Comparison of ENCODE assay signal across 26 cellular contexts in the genomic region with DNA sequence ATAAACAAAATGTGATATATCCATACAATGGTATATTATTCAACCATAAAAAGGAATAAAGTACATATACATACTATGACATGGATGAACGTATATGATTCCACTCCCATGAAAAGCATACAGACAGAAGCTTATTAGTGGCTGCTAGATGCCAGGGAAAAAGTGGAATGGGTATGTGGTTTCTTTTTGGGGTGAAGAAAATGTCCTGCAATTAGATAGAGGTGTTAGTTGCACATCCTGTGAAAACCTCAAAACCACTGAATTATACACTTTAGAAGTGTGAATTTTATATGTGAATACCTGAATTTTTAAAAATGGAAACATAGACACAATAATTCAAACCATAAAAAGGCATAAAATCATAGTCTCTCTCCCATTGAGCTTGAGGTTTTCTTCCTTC.
"Had no signal": no experiment of that assay in that cellular context is flagged by ENCODE, and none has a peak within 500 bp of the region (broad histone marks: within the 10 kb centered on the region; RNA-seq: fewer than 3 reads in every experiment).

No MANE protein-coding gene starts in this region.

- DNase-seq: activated B cell treated with CpG ODN at 0.5 μM for 24 hours; activated CD4-positive, alpha-beta T cell treated with anti-CD3 and anti-CD28 coated beads for 1 hour; activated CD4-positive, alpha-beta T cell treated with anti-CD3 and anti-CD28 coated beads, Interleukin-2, amount 10 ng/mL, durations not matched to agents 24 days and 14 days; activated CD4-positive, alpha-beta T cell treated with anti-CD3 and anti-CD28 coated beads, Interleukin-2, amount 50 U/mL, for 48 hours; activated gamma-delta T cell; activated naive CD4-positive, alpha-beta T cell treated with anti-CD3 and anti-CD28 coated beads for 36 hours; activated naive CD8-positive, alpha-beta T cell treated with anti-CD3 and anti-CD28 coated beads, Interleukin-2, amount 10 ng/mL, durations not matched to agents 7 days and 5 days; activated T-cell treated with anti-CD3 and anti-CD28 coated beads for 4 hours; activated T-cell treated with anti-CD3 and anti-CD28 coated beads, Interleukin-2, amount 50 U/mL, for 48 hours; anterior cingulate cortex; Karpas-422; NCI-H1092; NCI-H1417; NCI-H1694 treated with DMSO at 0.1 percent for 48 hours; NCI-H2029 treated with DMSO at 0.1 percent for 48 hours; NCI-H345; NCI-H510A; NCI-H526 treated with DMSO at 0.1 percent for 48 hours; PC-9; SHP77 treated with DMSO at 0.1 percent for 48 hours; T-cell; T1000 had no signal

- ATAC-seq: activated T-helper 17 cell treated with anti-CD3 and anti-CD28 coated beads, Interleukin-2, amount 50 U/mL, for 72 hours; K562 had no signal

- H3K27ac ChIP-seq: adrenal gland, PC-9 had no signal

- FAIRE-seq: K562, TTC549 had no signal

- H3K9me3 Mint-ChIP-seq: activated B cell treated with CpG ODN at 0.5 μM for 24 hours; activated CD4-positive, alpha-beta T cell treated with anti-CD3 and anti-CD28 coated beads, Interleukin-2, amount 10 ng/mL, durations not matched to agents 24 days and 14 days; activated naive CD4-positive, alpha-beta T cell treated with anti-CD3 and anti-CD28 coated beads for 36 hours; activated T-helper 17 cell treated with anti-CD3 and anti-CD28 coated beads, Interleukin-2, amount 50 U/mL, for 72 hours had no signal

- H3K9me3 ChIP-seq: adrenal gland had no signal

- H3K27ac Mint-ChIP-seq: activated B cell treated with CpG ODN at 0.5 μM for 24 hours; activated CD4-positive, alpha-beta T cell treated with anti-CD3 and anti-CD28 coated beads, Interleukin-2, amount 10 ng/mL, durations not matched to agents 24 days and 14 days; activated naive CD4-positive, alpha-beta T cell treated with anti-CD3 and anti-CD28 coated beads for 36 hours; activated naive CD8-positive, alpha-beta T cell treated with anti-CD3 and anti-CD28 coated beads, Interleukin-2, amount 10 ng/mL, durations not matched to agents 7 days and 5 days; activated T-helper 17 cell treated with anti-CD3 and anti-CD28 coated beads, Interleukin-2, amount 50 U/mL, for 72 hours; T-cell had no signal

- H3K27me3 ChIP-seq: adrenal gland had no signal

- H3K27me3 Mint-ChIP-seq: activated B cell treated with CpG ODN at 0.5 μM for 24 hours; activated CD4-positive, alpha-beta T cell treated with anti-CD3 and anti-CD28 coated beads, Interleukin-2, amount 10 ng/mL, durations not matched to agents 24 days and 14 days; activated naive CD8-positive, alpha-beta T cell treated with anti-CD3 and anti-CD28 coated beads, Interleukin-2, amount 10 ng/mL, durations not matched to agents 7 days and 5 days; activated T-helper 17 cell treated with anti-CD3 and anti-CD28 coated beads, Interleukin-2, amount 50 U/mL, for 72 hours; T-cell had no signal

- H3K4me3 ChIP-seq: adrenal gland, K562, PC-9 had no signal

- H3K4me3 Mint-ChIP-seq: activated B cell treated with CpG ODN at 0.5 μM for 24 hours; activated CD4-positive, alpha-beta T cell treated with anti-CD3 and anti-CD28 coated beads, Interleukin-2, amount 10 ng/mL, durations not matched to agents 24 days and 14 days; activated naive CD4-positive, alpha-beta T cell treated with anti-CD3 and anti-CD28 coated beads for 36 hours; activated T-helper 17 cell treated with anti-CD3 and anti-CD28 coated beads, Interleukin-2, amount 50 U/mL, for 72 hours had no signal

- H3K36me3 ChIP-seq: adrenal gland had no signal
